ENCODE assay signal across 9 cellular contexts in genomic region chr7:144122876-144123275, GRCh38. TPM values are rescaled to one million over a fixed set of nuclear protein-coding genes. Genes with fewer than 3 reads are reported as not detected.
"Had no signal": no experiment of that assay in that cellular context is flagged by ENCODE, and none has a peak within 500 bp of the region (broad histone marks: within the 10 kb centered on the region; RNA-seq: fewer than 3 reads in every experiment).

OR2A14 (plus strand) TSS chr7:144123176; CDS start chr7:144129113, 5,937 bp downstream.

- H3K9me3 Mint-ChIP-seq: IgD-negative memory B cell had no signal

- DNase-seq: IMR-90, KBM-7, KG1 had no signal

- H3K27ac ChIP-seq: HL-60 had no signal

- H3K4me3 Mint-ChIP-seq: IgD-negative memory B cell had no signal

- H3K4me3 ChIP-seq: K562 had no signal

- H3K36me3 Mint-ChIP-seq: IgD-negative memory B cell had no signal

- H3K4me1 Mint-ChIP-seq: IgD-negative memory B cell had no signal

- H3K27ac Mint-ChIP-seq: IgD-negative memory B cell had no signal

- ATAC-seq: HepG2, K562 had no signal

RNA-seq across cellular contexts. Expression of gene OR2A14, which starts in this region (rescaled TPM):
- total RNA-seq: HepG2, HT-29, HT1080, IMR-90, K562 had no signal
- polyA plus RNA-seq: HepG2, IgD-negative memory B cell, IMR-90, K562 had no signal
